ENCODE assay signal across 16 cellular contexts in genomic region chr13:23510544-23510916, GRCh38. TPM values are rescaled to one million over a fixed set of nuclear protein-coding genes. Genes with fewer than 3 reads are reported as not detected.
DNase-seq lines count a peak whose midpoint lies in the region; ATAC-seq and TF ChIP-seq lines count a peak whose summit lies in the region.
"Had no signal": no experiment of that assay in that cellular context is flagged by ENCODE, and none has a peak within 500 bp of the region (broad histone marks: within the 10 kb centered on the region; RNA-seq: fewer than 3 reads in every experiment).

No MANE protein-coding gene starts in this region.

- peak overlapping the region; percentile 81 for H3K27ac Mint-ChIP-seq in HFFc6
- H3K27ac Mint-ChIP-seq: activated naive CD4-positive, alpha-beta T cell treated with anti-CD3 and anti-CD28 coated beads for 36 hours; H9 had no signal

- H3K9me3 ChIP-seq in mammary epithelial cell (replicated peaks; ENCODE audit: insufficient read depth, low read length): no peaks in the 10 kb centered on the region
- H3K9me3 ChIP-seq in left ventricle myocardium inferior (replicated peaks): no peaks in the 10 kb centered on the region
- no peaks in the 10 kb centered on the region for H3K9me3 ChIP-seq in smooth muscle cell (replicated peaks; ENCODE audit: low read depth)
- H3K9me3 ChIP-seq: esophagus squamous epithelium, spleen, thoracic aorta had no signal

- no peak overlapping the region for H2AFZ ChIP-seq in mammary epithelial cell (ENCODE audit: low read depth, low read length)
- H2AFZ ChIP-seq in smooth muscle cell (ENCODE audit: low read depth): no peak overlapping the region
- H2AFZ ChIP-seq: parathyroid adenoma had no signal

- peaks cover 20% of the 10 kb centered on the region for H3K4me1 ChIP-seq in mammary epithelial cell (ENCODE audit: insufficient read depth, low read length)
- H3K4me1 ChIP-seq in left ventricle myocardium inferior: peaks cover 57% of the 10 kb centered on the region
- H3K4me1 ChIP-seq in smooth muscle cell (ENCODE audit: low read depth): peaks cover 26% of the 10 kb centered on the region
- H3K4me1 ChIP-seq: parathyroid adenoma, spleen had no signal

- DNase-seq in HFFc6: peak; percentile 64
- DNase-seq in mammary epithelial cell: peak; percentile 66
- no peak for DNase-seq in left ventricle myocardium inferior
- DNase-seq in smooth muscle cell (lab: John Stamatoyannopoulos, UW; ENCODE audit: unreplicated experiment): no peak
- DNase-seq in HPDE6-E6E7 (ENCODE audit: extremely low spot score): no peak
- no peak for DNase-seq in hepatic stellate cell (ENCODE audit: low spot score)
- DNase-seq: activated T-cell treated with anti-CD3 and anti-CD28 coated beads for 4 hours, esophagus squamous epithelium, H9, NCI-H1048, NCI-H748 treated with DMSO at 0.1 percent for 48 hours, spleen had no signal

- no peak for ATAC-seq in GM19328 (IDR thresholded peaks at IDR 0.05; ENCODE audit: unreplicated experiment)

- H3K27me3 ChIP-seq in mammary epithelial cell (ENCODE audit: insufficient read depth, low read length) (no peaks in the 10 kb centered on the region), left ventricle myocardium inferior (ENCODE audit: low read depth) (no peaks in the 10 kb centered on the region), smooth muscle cell (ENCODE audit: low read depth) (no peaks in the 10 kb centered on the region)
- H3K27me3 ChIP-seq: esophagus squamous epithelium had no signal

- peaks cover 53% of the 10 kb centered on the region for H3K4me1 Mint-ChIP-seq in HFFc6 (ENCODE audit: low read depth)

- dilution Hi-C loops in mammary epithelial cell (cut with HindIII; ENCODE audit: low sequenced_read_pairs): no loop called here

- H3K79me2 ChIP-seq in mammary epithelial cell (ENCODE audit: insufficient read depth, low read length): no peaks in the 10 kb centered on the region
- H3K79me2 ChIP-seq in smooth muscle cell (ENCODE audit: low read depth): no peaks in the 10 kb centered on the region
- H3K79me2 ChIP-seq: parathyroid adenoma had no signal

- H4K20me1 ChIP-seq in mammary epithelial cell (ENCODE audit: insufficient read depth, low read length): no peaks in the 10 kb centered on the region
- H4K20me1 ChIP-seq in smooth muscle cell (ENCODE audit: low read depth): no peaks in the 10 kb centered on the region

- H3K4me3 ChIP-seq in mammary epithelial cell (replicated peaks in 1 of 3; ENCODE audit: insufficient read depth in 1 of 3, low read depth in 2 of 3, low read length in 3 of 3) (no peak overlapping the region), left ventricle myocardium inferior (no peak overlapping the region), smooth muscle cell (no peak overlapping the region)
- H3K4me3 ChIP-seq: esophagus squamous epithelium, spleen, thoracic aorta had no signal

- TF ChIP-seq CTCF in HFFc6 (IDR thresholded peaks at IDR 0.05) (no peak), mammary epithelial cell (conservative IDR thresholded peaks at IDR 0.05 in 1 of 2, IDR thresholded peaks at IDR 0.05 in 1 of 2; ENCODE audit: extremely low read depth in 1 of 2, insufficient read depth in 1 of 2, low read depth in 1 of 2, low read length in 2 of 2) (no peak), left ventricle myocardium inferior (IDR thresholded peaks at IDR 0.05; ENCODE audit: borderline replicate concordance) (no peak), smooth muscle cell (IDR thresholded peaks at IDR 0.05; ENCODE audit: borderline replicate concordance, insufficient read depth, poor library complexity, severe bottlenecking) (no peak)

- no peaks in the 10 kb centered on the region for H3K9me3 Mint-ChIP-seq in HFFc6
- H3K9me3 Mint-ChIP-seq: activated naive CD4-positive, alpha-beta T cell treated with anti-CD3 and anti-CD28 coated beads for 36 hours; H9 had no signal

- peak overlapping the region; percentile 59; the same call in 1 of the 2 replicates for H3K4me3 Mint-ChIP-seq in HFFc6
- H3K4me3 Mint-ChIP-seq: activated naive CD4-positive, alpha-beta T cell treated with anti-CD3 and anti-CD28 coated beads for 36 hours; H9 had no signal

- no peaks in the 10 kb centered on the region for H3K36me3 ChIP-seq in mammary epithelial cell (ENCODE audit: insufficient read depth, low read length)
- H3K36me3 ChIP-seq in left ventricle myocardium inferior: no peaks in the 10 kb centered on the region
- H3K36me3 ChIP-seq in smooth muscle cell (ENCODE audit: low read depth): no peaks in the 10 kb centered on the region
- H3K36me3 ChIP-seq: esophagus squamous epithelium, spleen, thoracic aorta had no signal

- H3K27ac ChIP-seq in mammary epithelial cell (ENCODE audit: insufficient read depth, low read depth, low read length) (no peak overlapping the region), left ventricle myocardium inferior (replicated peaks) (peak overlapping the region; percentile 24), smooth muscle cell (ENCODE audit: low read depth) (peak overlapping the region; percentile 79)
- H3K27ac ChIP-seq: parathyroid adenoma, spleen, thoracic aorta had no signal

- intact Hi-C loops in mammary epithelial cell (cut with micrococcal nuclease) (loop anchor here (2.0 kb wide), 1 partner anchor 196 kb away; no protein-coding TSS in a partner anchor), left ventricle myocardium inferior (cut with micrococcal nuclease) (no loop called here)

- peaks cover 8% of the 10 kb centered on the region for H3F3A ChIP-seq in smooth muscle cell (ENCODE audit: low read depth)

- BruUV-seq in mammary epithelial cell (replicated peaks; lab: Mats Ljungman, UMichigan): no TSS peak

- no peak overlapping the region for H3K9ac ChIP-seq in mammary epithelial cell (ENCODE audit: insufficient read depth, low read length)
- peak overlapping the region; percentile 25 for H3K9ac ChIP-seq in smooth muscle cell (ENCODE audit: low read depth)
- H3K9ac ChIP-seq: parathyroid adenoma had no signal

- CTCF ChIA-PET in mammary epithelial cell (lab: Charles Lee; ENCODE audit: low non-redundant PET): no interaction called here

- no peaks in the 10 kb centered on the region for H3K36me3 Mint-ChIP-seq in HFFc6 (ENCODE audit: low read depth)

- 25% methylated on average over 1 of the region's 1 CpG for whole genome bisulfite sequencing in mammary epithelial cell (ENCODE audit: low coverage, missing lambda C conversion rate)
- WGBS in smooth muscle cell (ENCODE audit: low lambda C conversion rate): 91% methylated on average over 1 of the region's 1 CpG

- no peak overlapping the region for H3K4me2 ChIP-seq in mammary epithelial cell (ENCODE audit: insufficient read depth, low read depth, low read length)
- H3K4me2 ChIP-seq in smooth muscle cell: peak overlapping the region; percentile 27

- in situ Hi-C loops in mammary epithelial cell (cut with MboI; ENCODE audit: low sequenced_read_pairs in 2 of 2): no loop called here

- H3K27me3 Mint-ChIP-seq in HFFc6 (ENCODE audit: insufficient read depth): no peaks in the 10 kb centered on the region; the same call in none of the 2 replicates

RNA-seq across cellular contexts. Expression of gene TNFRSF19, which starts 59.7 kb away (rescaled TPM):
- 10 to 100 TPM in 1 of 6 experiments, 1 to 10 TPM in 5; 5.9 to 10.1 (median 8.7) TPM for total RNA-seq in HFFc6 (2021; fragmentation: NEBNext Ultra II Directional; extraction: Animal tissue kit (Norgen Biotek cat#: 25700))
- total RNA-seq in mammary epithelial cell (1 to 10 TPM in 1 of 2 donors, under 1 TPM in 1; 0.12 to 1.5 TPM), left ventricle myocardium inferior (25.9 TPM), smooth muscle cell (34.3 and 38.8 TPM in 2 replicates)
- polyA plus RNA-seq in mammary epithelial cell (0.19 TPM), smooth muscle cell (15.5 and 24.5 TPM in 2 replicates)
- polyA minus RNA-seq in mammary epithelial cell: 0.36 TPM
- total RNA-seq: activated naive CD4-positive, alpha-beta T cell treated with anti-CD3 and anti-CD28 coated beads for 36 hours had no signal

Comparison
In these comparisons a context has a peak if more than half of its experiments do, and no peak if none do; other contexts are left out.
1. DNase-seq: peak in HFFc6 (single experiment) and mammary epithelial cell (single experiment); none in left ventricle myocardium inferior (single experiment), smooth muscle cell (single experiment), HPDE6-E6E7 (single experiment) and hepatic stellate cell (single experiment).